ENCODE assay signal across 20 cellular contexts in genomic region chr10:69912584-69912983, GRCh38.
DNase-seq lines count a peak whose midpoint lies in the region; ATAC-seq, FAIRE-seq and TF ChIP-seq lines count a peak whose summit lies in the region.
"Had no signal": no experiment of that assay in that cellular context is flagged by ENCODE, and none has a peak within 500 bp of the region (broad histone marks: within the 10 kb centered on the region; RNA-seq: fewer than 3 reads in every experiment).

No MANE protein-coding gene starts in this region.

- no peak for FAIRE-seq in small intestine (lab: Jason Lieb, UNC)

- peaks cover 0 to 1% of the 10 kb centered on the region in 2 donors for H3K4me1 ChIP-seq in small intestine (ENCODE audit: control insufficient read depth in 2 of 2, insufficient read depth in 1 of 2, low read depth in 1 of 2, low read length in 1 of 2)
- no peaks in the 10 kb centered on the region for H3K4me1 ChIP-seq in HAP-1

- H3K27ac ChIP-seq in C4-2B (peak overlapping the region; percentile 77), VCaP (peak overlapping the region; percentile 90), small intestine (ENCODE audit: low read depth in 1 of 2, low read length in 1 of 2) (no peak overlapping the region)
- H3K27ac ChIP-seq: left lung had no signal

- H3K4me3 ChIP-seq in small intestine (ENCODE audit: low read depth in 1 of 2, low read length in 2 of 2) (no peak overlapping the region), HAP-1 (no peak overlapping the region)
- H3K4me3 ChIP-seq: left lung had no signal

- DNase-seq in left kidney (ENCODE audit: low read depth, low spot score) (peak; percentile 75), small intestine (peak; percentile 42), HAP-1 (ENCODE audit: low spot score in 2 of 2) (no peak), NCI-H345 treated with DMSO at 0.1 percent for 48 hours (lab: John Stamatoyannopoulos, UW; ENCODE audit: unreplicated experiment) (no peak)
- DNase-seq in stimulated activated naive CD8-positive, alpha-beta T cell treated with anti-CD3 and anti-CD28 coated beads, Interleukin-15, Interleukin-2, amounts not matched to agents 100 U/mL and 50 U/mL, for 24 hours, result no peak
- no peak for DNase-seq in stimulated activated CD8-positive, alpha-beta memory T cell treated with anti-CD3 and anti-CD28 coated beads, Interleukin-4, amount 100 ng/mL, for 48 hours
- DNase-seq: activated CD4-positive, alpha-beta T cell treated with anti-CD3 and anti-CD28 coated beads, Interleukin-2, amount 10 ng/mL, durations not matched to agents 7 days and 5 days; activated CD8-positive, alpha-beta memory T cell treated with anti-CD3 and anti-CD28 coated beads, Interleukin-2, amount 50 U/mL, for 4 hours; CD8-positive, alpha-beta memory T cell; central memory CD4-positive, alpha-beta T cell; DND-41; effector CD4-positive, alpha-beta T cell; glutamatergic neuron; HFFc6; left lung; NCI-H1694 treated with DMSO at 0.1 percent for 48 hours; stimulated activated CD4-positive, alpha-beta T cell treated with anti-CD3 and anti-CD28 coated beads, Interleukin-1b, Interleukin-23, amount 100 ng/mL, for 48 hours; SW 1271 had no signal

- no peak for TF ChIP-seq CTCF in C4-2B (conservative IDR thresholded peaks at IDR 0.05)
- TF ChIP-seq CTCF in VCaP (conservative IDR thresholded peaks at IDR 0.05), result no peak

- H3K9me3 ChIP-seq in small intestine (ENCODE audit: control insufficient read depth, low read depth) (no peaks in the 10 kb centered on the region), HAP-1 (no peaks in the 10 kb centered on the region)
- H3K9me3 ChIP-seq: left lung had no signal

- ATAC-seq in stimulated activated naive CD8-positive, alpha-beta T cell treated with anti-CD3 and anti-CD28 coated beads, Interleukin-15, Interleukin-2, amounts not matched to agents 100 U/mL and 50 U/mL, for 24 hours, result no peak
- ATAC-seq: left lung had no signal

- no peaks in the 10 kb centered on the region for H3K36me3 ChIP-seq in small intestine (ENCODE audit: control insufficient read depth in 2 of 2, insufficient read depth in 2 of 2, low read length in 2 of 2)
- H3K36me3 ChIP-seq in HAP-1 (replicated peaks), result no peaks in the 10 kb centered on the region
- H3K36me3 ChIP-seq: left lung had no signal

- in situ Hi-C loops in HAP-1 (cut with MboI; ENCODE audit: low sequenced_read_pairs), result loop anchor here (10.0 kb wide), 1 partner anchor 268 kb away; no protein-coding TSS in a partner anchor

- WGBS in small intestine, 3 donors, result 15 to 36% (median 20%) methylated on average over 4 of the region's 4 CpGs

- H3K27me3 ChIP-seq in small intestine (ENCODE audit: control insufficient read depth in 2 of 2, insufficient read depth in 2 of 2, low read length in 2 of 2) (no peaks in the 10 kb centered on the region), HAP-1 (ENCODE audit: low read depth) (no peaks in the 10 kb centered on the region; the same call in 1 of the 2 replicates)

Comparison
In these comparisons a context has a peak if more than half of its experiments do, and no peak if none do; other contexts are left out.
1. H3K27ac ChIP-seq: peak in C4-2B (single experiment) and VCaP (single experiment); none in small intestine (0 of 2).
2. DNase-seq: peak in left kidney (single experiment) and small intestine (single experiment); none in HAP-1 (0 of 2), stimulated activated naive CD8-positive, alpha-beta T cell treated with anti-CD3 and anti-CD28 coated beads, Interleukin-15, Interleukin-2, amounts not matched to agents 100 U/mL and 50 U/mL, for 24 hours (single experiment), stimulated activated CD8-positive, alpha-beta memory T cell treated with anti-CD3 and anti-CD28 coated beads, Interleukin-4, amount 100 ng/mL, for 48 hours (single experiment) and NCI-H345 treated with DMSO at 0.1 percent for 48 hours (single experiment).